Comparison of ENCODE assay signal across 12 cellular contexts in genomic region chr5:53037141-53037859, GRCh38. TPM values are rescaled to one million over a fixed set of nuclear protein-coding genes. Genes with fewer than 3 reads are reported as not detected.
DNase-seq lines count a peak whose midpoint lies in the region; FAIRE-seq and TF ChIP-seq lines count a peak whose summit lies in the region.
"Had no signal": no experiment of that assay in that cellular context is flagged by ENCODE, and none has a peak within 500 bp of the region (broad histone marks: within the 10 kb centered on the region; RNA-seq: fewer than 3 reads in every experiment).

No MANE protein-coding gene starts in this region.

- H3K9me3 ChIP-seq in endothelial cell of umbilical vein (replicated peaks; ENCODE audit: control insufficient read depth, insufficient read depth, low read length) = no peaks in the 10 kb centered on the region
- no peaks in the 10 kb centered on the region for H3K9me3 ChIP-seq in parathyroid adenoma (ENCODE audit: control insufficient read depth, low read length)
- no peaks in the 10 kb centered on the region for H3K9me3 ChIP-seq in CD8-positive, alpha-beta memory T cell (ENCODE audit: low read length)

- TF ChIP-seq POLR2A in endothelial cell of umbilical vein (IDR thresholded peaks at IDR 0.05; ENCODE audit: low read depth, low read length) = no peak

- H3K4me1 ChIP-seq in endothelial cell of umbilical vein (ENCODE audit: control insufficient read depth, extremely low read depth, insufficient read depth, low read length) = peaks cover 43% of the 10 kb centered on the region
- H3K4me1 ChIP-seq in parathyroid adenoma = peaks cover 18% of the 10 kb centered on the region
- peaks cover 11% of the 10 kb centered on the region for H3K4me1 ChIP-seq in CD8-positive, alpha-beta memory T cell (ENCODE audit: insufficient read depth, low read length)

- intact Hi-C loops in endothelial cell of umbilical vein (cut with micrococcal nuclease) = no loop called here

- no peaks in the 10 kb centered on the region for H4K20me1 ChIP-seq in endothelial cell of umbilical vein (replicated peaks; ENCODE audit: control insufficient read depth, extremely low read depth, insufficient read depth, low read length)

- H3K79me2 ChIP-seq in endothelial cell of umbilical vein (ENCODE audit: control insufficient read depth, insufficient read depth, low read length) (peaks cover 80% of the 10 kb centered on the region), parathyroid adenoma (peaks cover 3% of the 10 kb centered on the region)

- TF ChIP-seq CTCF in endothelial cell of umbilical vein (IDR thresholded peaks at IDR 0.05; ENCODE audit: extremely low read depth in 1 of 2, insufficient read depth in 1 of 2, low read depth in 1 of 2, low read length in 2 of 2) = no peak
- TF ChIP-seq CTCF in parathyroid adenoma (IDR thresholded peaks at IDR 0.05) = no peak

- dilution Hi-C loops in endothelial cell of umbilical vein (cut with MboI; ENCODE audit: extremely low pct_ligation_motif_present, low sequenced_read_pairs) = no loop called here

- H3K27me3 ChIP-seq in endothelial cell of umbilical vein (ENCODE audit: control insufficient read depth in 2 of 2, insufficient read depth in 2 of 2, low read length in 2 of 2) = no peaks in the 10 kb centered on the region
- no peaks in the 10 kb centered on the region for H3K27me3 ChIP-seq in parathyroid adenoma (ENCODE audit: control insufficient read depth, insufficient read depth, low read length)
- no peaks in the 10 kb centered on the region for H3K27me3 ChIP-seq in CD8-positive, alpha-beta memory T cell (ENCODE audit: insufficient read depth, low read length, poor library complexity, severe bottlenecking)

- H2AFZ ChIP-seq in endothelial cell of umbilical vein (ENCODE audit: low read depth, low read length) = no peak overlapping the region
- no peak overlapping the region for H2AFZ ChIP-seq in parathyroid adenoma
- H2AFZ ChIP-seq: GM23338 had no signal

- H3K4me3 ChIP-seq in endothelial cell of umbilical vein (replicated peaks in 1 of 3; ENCODE audit: insufficient read depth in 1 of 3, low read depth in 1 of 3, low read length in 3 of 3) (no peak overlapping the region), parathyroid adenoma (ENCODE audit: low read depth, low read length) (no peak overlapping the region)
- no peak overlapping the region for H3K4me3 ChIP-seq in CD8-positive, alpha-beta memory T cell (ENCODE audit: low read length)
- H3K4me3 ChIP-seq: GM23338 had no signal

- H3K36me3 ChIP-seq in endothelial cell of umbilical vein (ENCODE audit: control insufficient read depth in 2 of 2, extremely low read depth in 1 of 2, insufficient read depth in 2 of 2, low read length in 2 of 2) (peaks cover 0 to under 1% of the 10 kb centered on the region in 2 experiments), parathyroid adenoma (ENCODE audit: control insufficient read depth, insufficient read depth, low read length) (no peaks in the 10 kb centered on the region)
- no peaks in the 10 kb centered on the region for H3K36me3 ChIP-seq in CD8-positive, alpha-beta memory T cell (ENCODE audit: insufficient read depth, low read length)

- peak; percentile 37 for DNase-seq in COR-L47 (lab: John Stamatoyannopoulos, UW)
- peak; percentile 7 for DNase-seq in NCI-H69 (lab: John Stamatoyannopoulos, UW)
- peak; percentile 71 for DNase-seq in endothelial cell of umbilical vein (ENCODE audit: low read depth, low spot score)
- DNase-seq in NCI-H524 treated with DMSO at 0.1 percent for 48 hours (lab: John Stamatoyannopoulos, UW) = no peak
- DNase-seq in CD8-positive, alpha-beta memory T cell = no peak
- DNase-seq in HK-2 (ENCODE audit: unreplicated experiment) = no peak
- no peak for DNase-seq in SK-N-DZ (ENCODE audit: low spot score)
- DNase-seq: CD4-positive, alpha-beta T cell had no signal

- H3K27ac ChIP-seq in endothelial cell of umbilical vein (ENCODE audit: insufficient read depth, low read depth, low read length) = peak overlapping the region; percentile 54
- H3K27ac ChIP-seq in parathyroid adenoma = no peak overlapping the region
- no peak overlapping the region for H3K27ac ChIP-seq in CD8-positive, alpha-beta memory T cell (ENCODE audit: low read depth, low read length)
- H3K27ac ChIP-seq: HL-60 had no signal

- peaks cover 20 to 36% (median 27%) of the 10 kb centered on the region in 3 donors for H3K4me1 Mint-ChIP-seq in CD8-positive, alpha-beta memory T cell
- H3K4me1 Mint-ChIP-seq: GM23338 had no signal

- peak overlapping the region; percentile 61 for H3K4me2 ChIP-seq in endothelial cell of umbilical vein (ENCODE audit: insufficient read depth, low read length)
- peak overlapping the region; percentile 6 for H3K4me2 ChIP-seq in parathyroid adenoma (ENCODE audit: low read length)
- H3K4me2 ChIP-seq: GM23338 had no signal

- TSS peak; percentile 94 for BruUV-seq in endothelial cell of umbilical vein (replicated peaks; lab: Mats Ljungman, UMichigan)

- CTCF ChIA-PET in endothelial cell of umbilical vein (lab: Charles Lee) = interaction anchor here (1.2 to 2.6 kb wide), 4 partner anchors 9 to 88 kb away, joined by 7 to 46 read pairs (median 10); no protein-coding TSS in a partner anchor
- CTCF ChIA-PET in CD8-positive, alpha-beta memory T cell (lab: Charles Lee) = interaction anchor here (0.7 kb wide), 1 partner anchor 88 kb away, joined by 3 read pairs; no protein-coding TSS in a partner anchor

- H3K27me3 Mint-ChIP-seq in CD8-positive, alpha-beta memory T cell = no peaks in the 10 kb centered on the region
- H3K27me3 Mint-ChIP-seq: CD4-positive, alpha-beta T cell had no signal

- no peak overlapping the region for H3K4me3 Mint-ChIP-seq in CD8-positive, alpha-beta memory T cell
- H3K4me3 Mint-ChIP-seq: CD4-positive, alpha-beta T cell; GM23338 had no signal

- peak; percentile 85 for FAIRE-seq in endothelial cell of umbilical vein (lab: Jason Lieb, UNC)
- FAIRE-seq: islet of Langerhans had no signal

- no peaks in the 10 kb centered on the region for H3K36me3 Mint-ChIP-seq in CD8-positive, alpha-beta memory T cell

- no peaks in the 10 kb centered on the region for H3K9me1 ChIP-seq in endothelial cell of umbilical vein (replicated peaks; ENCODE audit: control insufficient read depth, extremely low read depth, insufficient read depth, low read length)

- POLR2A ChIA-PET in endothelial cell of umbilical vein (lab: Charles Lee) = interaction anchor here (0.6 kb wide), 1 partner anchor 1637 kb away, joined by 3 read pairs; no protein-coding TSS in a partner anchor
- POLR2A ChIA-PET in CD8-positive, alpha-beta memory T cell (lab: Charles Lee) = no interaction called here

- no peaks in the 10 kb centered on the region for H3K9me3 Mint-ChIP-seq in CD8-positive, alpha-beta memory T cell
- H3K9me3 Mint-ChIP-seq: CD4-positive, alpha-beta T cell; GM23338 had no signal

- no peak overlapping the region for H3K9ac ChIP-seq in endothelial cell of umbilical vein (replicated peaks; ENCODE audit: extremely low read depth, insufficient read depth, low read length)
- no peak overlapping the region for H3K9ac ChIP-seq in parathyroid adenoma

- no peak overlapping the region for H3K27ac Mint-ChIP-seq in CD8-positive, alpha-beta memory T cell
- H3K27ac Mint-ChIP-seq: CD4-positive, alpha-beta T cell; GM23338 had no signal

TF ChIP-seq in endothelial cell of umbilical vein, 7 proteins besides CTCF, POLR2A, EP300 and RAD21:
- TF ChIP-seq MAX (IDR thresholded peaks at IDR 0.05; ENCODE audit: insufficient read depth, insufficient read length) = no peak
- TF ChIP-seq JUN (IDR thresholded peaks at IDR 0.05; ENCODE audit: borderline replicate concordance, insufficient read depth, insufficient read length, low read depth) = peak; percentile 54
- TF ChIP-seq GATA2 (IDR thresholded peaks at IDR 0.05; ENCODE audit: insufficient read depth, insufficient read length, low read depth, low read length) = peak; percentile 47
- TF ChIP-seq FOS (IDR thresholded peaks at IDR 0.05; ENCODE audit: borderline replicate concordance, insufficient read depth, low read length) = peak; percentile 65

RNA-seq across cellular contexts. Expression of gene ITGA2, which starts 48.1 kb away (rescaled TPM):
- total RNA-seq in endothelial cell of umbilical vein = 53.2 and 62.3 TPM in 2 replicates
- 8.9 and 11.2 TPM in 2 replicates for polyA plus RNA-seq in endothelial cell of umbilical vein
- 12.5 and 13.0 TPM in 2 replicates for polyA plus RNA-seq in endothelial cell of umbilical vein (2011; cell fraction: cytosol; rRNA removed)
- 19.5 and 23.9 TPM in 2 replicates for polyA plus RNA-seq in endothelial cell of umbilical vein (2011; cell fraction: nucleus; rRNA removed)
- polyA plus RNA-seq in endothelial cell of umbilical vein (2012) = 36.8 and 58.4 TPM in 2 replicates
- 48.2 and 48.9 TPM in 2 replicates for polyA minus RNA-seq in endothelial cell of umbilical vein
- 8.8 TPM for polyA minus RNA-seq in endothelial cell of umbilical vein (2011; cell fraction: cytosol; rRNA and poly(A)+ RNA removed)
- 32.6 and 52.9 TPM in 2 replicates for polyA minus RNA-seq in endothelial cell of umbilical vein (2011; cell fraction: nucleus; rRNA and poly(A)+ RNA removed)
- total RNA-seq in CD8-positive, alpha-beta memory T cell = 1 to 10 TPM; 2.7 to 2.8 TPM
- 0.51 TPM for polyA plus RNA-seq in CD8-positive, alpha-beta memory T cell
- 0.17 and 0.46 TPM in 2 replicates for polyA plus RNA-seq in SK-N-DZ (2014; cell fraction: cytosol; rRNA removed)
- polyA plus RNA-seq in SK-N-DZ (2014; cell fraction: nucleus; rRNA removed) = 0.24 and 0.35 TPM in 2 replicates

Comparison
In these comparisons a context has a peak if more than half of its experiments do, and no peak if none do; other contexts are left out.
1. DNase-seq: peak in COR-L47 (single experiment), NCI-H69 (single experiment) and endothelial cell of umbilical vein (single experiment); none in NCI-H524 treated with DMSO at 0.1 percent for 48 hours (single experiment), CD8-positive, alpha-beta memory T cell (0 of 5), HK-2 (single experiment) and SK-N-DZ (single experiment).
2. RNA of gene ITGA2, which starts 48.1 kb away (total RNA-seq): 53.2 to 62.3 TPM in endothelial cell of umbilical vein; 2.7 to 2.8 TPM in CD8-positive, alpha-beta memory T cell; every median in the first group is over 10 times any median in the second.